In the genomic region with DNA sequence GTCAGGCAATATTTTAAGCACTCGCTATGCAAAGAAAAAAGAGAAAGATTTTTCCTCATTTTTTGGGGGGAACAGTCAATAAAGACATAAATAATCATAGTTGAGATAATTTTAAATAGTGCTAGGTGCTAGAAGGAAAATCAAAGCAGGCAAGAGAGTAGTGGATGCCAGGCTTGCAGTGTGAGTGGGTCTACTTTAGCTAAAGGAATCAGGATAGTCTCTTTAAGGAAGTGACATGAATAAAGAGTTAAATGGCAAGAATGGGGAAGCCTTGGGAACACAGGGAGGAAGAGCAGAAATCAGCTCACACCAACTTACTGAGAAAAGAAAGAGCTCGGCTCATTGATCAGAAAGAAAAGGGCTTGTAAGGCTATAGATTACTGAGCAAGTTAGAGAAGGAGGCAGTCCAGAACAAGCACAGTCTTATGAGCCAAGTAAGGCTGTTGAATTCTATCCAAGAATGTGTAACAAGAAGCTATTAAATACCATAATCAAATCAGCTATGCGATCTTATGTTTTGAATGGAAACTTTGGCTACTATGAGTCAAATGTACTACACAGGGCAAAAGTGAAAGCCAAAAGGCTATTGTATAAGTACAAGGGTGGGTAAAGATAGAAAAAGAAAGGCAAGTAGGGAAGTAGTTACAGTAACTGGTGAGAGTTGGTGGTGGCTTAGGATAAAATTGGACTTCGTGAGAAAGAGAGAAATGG, we compare ENCODE assay signal across 14 cellular contexts.
DNase-seq lines count a peak whose midpoint lies in the region; ATAC-seq and TF ChIP-seq lines count a peak whose summit lies in the region.
"Had no signal": no experiment of that assay in that cellular context is flagged by ENCODE, and none has a peak within 500 bp of the region (broad histone marks: within the 10 kb centered on the region; RNA-seq: fewer than 3 reads in every experiment).

No MANE protein-coding gene starts in this region.

- no peak overlapping the region for H3K27ac Mint-ChIP-seq in progenitor cell of endocrine pancreas
- H3K27ac Mint-ChIP-seq in activated CD4-positive, alpha-beta T cell treated with anti-CD3 and anti-CD28 coated beads, Interleukin-2, amount 10 ng/mL, durations not matched to agents 7 days and 5 days: no peak overlapping the region
- H3K27ac Mint-ChIP-seq: CD4-positive, CD25-positive, alpha-beta regulatory T cell; IgD-negative memory B cell had no signal

- H3K9ac ChIP-seq in IMR-90 (ENCODE audit: low read depth, low read length): no peak overlapping the region

- no peaks in the 10 kb centered on the region for H3K9me3 Mint-ChIP-seq in progenitor cell of endocrine pancreas (ENCODE audit: low read depth)
- H3K9me3 Mint-ChIP-seq in activated CD4-positive, alpha-beta T cell treated with anti-CD3 and anti-CD28 coated beads, Interleukin-2, amount 10 ng/mL, durations not matched to agents 7 days and 5 days: peaks cover 3% of the 10 kb centered on the region

- WGBS in IMR-90 (ENCODE audit: extremely low coverage in 2 of 2, insufficient read length in 1 of 2), 2 experiments: 86% methylated on average over 1 of the region's 4 CpGs; no CpG with 5 or more reads in 1 of the 2 experiments

- H2BK120ac ChIP-seq in IMR-90 (ENCODE audit: low read depth, low read length): peak overlapping the region; percentile 75; the same call in 1 of the 2 replicates

- H3K18ac ChIP-seq in IMR-90 (ENCODE audit: low read depth, low read length): peak overlapping the region; percentile 85

- no peak overlapping the region for H3K56ac ChIP-seq in IMR-90 (ENCODE audit: extremely low read depth, insufficient read depth, low read length)

- no peak overlapping the region for H3K4me3 Mint-ChIP-seq in progenitor cell of endocrine pancreas (ENCODE audit: low read depth)
- H3K4me3 Mint-ChIP-seq in activated CD4-positive, alpha-beta T cell treated with anti-CD3 and anti-CD28 coated beads, Interleukin-2, amount 10 ng/mL, durations not matched to agents 7 days and 5 days: no peak overlapping the region
- H3K4me3 Mint-ChIP-seq: CD4-positive, CD25-positive, alpha-beta regulatory T cell; IgD-negative memory B cell had no signal

- H3K23ac ChIP-seq in IMR-90 (ENCODE audit: low read depth, low read length): peak overlapping the region; percentile 24; the same call in 1 of the 2 replicates

- H3K36me3 Mint-ChIP-seq in progenitor cell of endocrine pancreas (ENCODE audit: insufficient read depth): no peaks in the 10 kb centered on the region
- H3K36me3 Mint-ChIP-seq in activated CD4-positive, alpha-beta T cell treated with anti-CD3 and anti-CD28 coated beads, Interleukin-2, amount 10 ng/mL, durations not matched to agents 7 days and 5 days (ENCODE audit: low read depth): no peaks in the 10 kb centered on the region
- H3K36me3 Mint-ChIP-seq: CD4-positive, CD25-positive, alpha-beta regulatory T cell; IgD-negative memory B cell had no signal

- H3K4me3 ChIP-seq in IMR-90 (ENCODE audit: insufficient read depth, low read depth, low read length) (no peak overlapping the region), fibroblast of villous mesenchyme (ENCODE audit: low read depth, low read length) (no peak overlapping the region)

- TF ChIP-seq RAD21 in IMR-90 (IDR thresholded peaks at IDR 0.05; ENCODE audit: low read length): no peak

- no peaks in the 10 kb centered on the region for H3K79me1 ChIP-seq in IMR-90 (ENCODE audit: low read depth in 1 of 2, low read length in 2 of 2)

- 0 out of 2 replicates have a peak overlapping the region, but pooled peaks have one; percentile 20 for H4K91ac ChIP-seq in IMR-90 (ENCODE audit: insufficient read depth, low read depth, low read length)

- peak overlapping the region; percentile 83; the same call in 1 of the 2 replicates for H2BK20ac ChIP-seq in IMR-90 (ENCODE audit: low read depth, low read length)

- no peak overlapping the region for H2AK5ac ChIP-seq in IMR-90 (ENCODE audit: low read depth, low read length)

- peak overlapping the region; percentile 18 for H3K4ac ChIP-seq in IMR-90 (ENCODE audit: low read depth, low read length)

- no peaks in the 10 kb centered on the region for H3K9me3 ChIP-seq in IMR-90 (ENCODE audit: control insufficient read depth, insufficient read depth, low read length)

- H3K27me3 ChIP-seq in IMR-90 (ENCODE audit: control insufficient read depth, insufficient read depth, low read length): no peaks in the 10 kb centered on the region

- dilution Hi-C loops in IMR-90 (cut with HindIII; ENCODE audit: low sequenced_read_pairs, unreplicated experiment): no loop called here

- in situ Hi-C loops in IMR-90 (cut with MboI; ENCODE audit: low sequenced_read_pairs): no loop called here
- in situ Hi-C loops in GM13976 (cut with MboI; ENCODE audit: low sequenced_read_pairs, unreplicated experiment): no loop called here

- H2BK5ac ChIP-seq in IMR-90 (ENCODE audit: low read depth, low read length, poor library complexity, severe bottlenecking): peak overlapping the region; percentile 52

- peak overlapping the region; percentile 34 for H4K5ac ChIP-seq in IMR-90 (ENCODE audit: low read depth, low read length)

- intact Hi-C loops in IMR-90 (cut with micrococcal nuclease): loop anchor here (10.0 kb wide), 2 partner anchors 46 to 224 kb away; no protein-coding TSS in a partner anchor

- peak overlapping the region; percentile 72 for H3K14ac ChIP-seq in IMR-90 (replicated peaks; ENCODE audit: low read depth, low read length)

- H3K4me1 ChIP-seq in IMR-90 (ENCODE audit: control insufficient read depth, insufficient read depth, low read length): peaks cover 3% of the 10 kb centered on the region; the same call in 1 of the 2 replicates

- H4K8ac ChIP-seq in IMR-90 (ENCODE audit: low read depth in 2 of 2, low read length in 2 of 2): peak overlapping the region in 1 of 2 experiments; percentile 75; a peak in 1 of 4 replicates

- H3K4me2 ChIP-seq in IMR-90 (ENCODE audit: low read depth, low read length): peak overlapping the region; percentile 77; the same call in 1 of the 2 replicates

- H4K20me1 ChIP-seq in IMR-90 (ENCODE audit: insufficient read depth, low read length): no peaks in the 10 kb centered on the region

- DNase-seq in IMR-90 (peak; percentile 84), astrocyte of the hippocampus (ENCODE audit: low read depth, low spot score) (peak; percentile 65), fibroblast of villous mesenchyme (ENCODE audit: low read depth) (peak; percentile 27), GM13976 (ENCODE audit: low spot score) (no peak), progenitor cell of endocrine pancreas (ENCODE audit: low spot score, unreplicated experiment) (no peak)
- no peak for DNase-seq in stimulated activated CD4-positive, alpha-beta T cell treated with anti-CD3 and anti-CD28 coated beads, Interleukin-15, amount 100 ng/mL, for 24 hours
- no peak for DNase-seq in activated CD4-positive, alpha-beta T cell treated with anti-CD3 and anti-CD28 coated beads, Interleukin-2, amount 10 ng/mL, durations not matched to agents 7 days and 5 days
- DNase-seq: activated CD4-positive, CD25-positive, alpha-beta regulatory T cell; anterior cingulate cortex; CD4-positive, CD25-positive, alpha-beta regulatory T cell; substantia nigra; T-helper 2 cell had no signal

- POLR2A ChIA-PET in IMR-90 (lab: Charles Lee; ENCODE audit: unreplicated experiment): no interaction called here
- POLR2A ChIA-PET in activated CD4-positive, alpha-beta T cell treated with anti-CD3 and anti-CD28 coated beads, Interleukin-2, amount 10 ng/mL, durations not matched to agents 7 days and 5 days (lab: Charles Lee): no interaction called here

- CTCF ChIA-PET in IMR-90 (lab: Yijun Ruan, JAX): interaction anchor here (0.6 kb wide), 1 partner anchor 101 kb away, joined by 4 read pairs; no protein-coding TSS in a partner anchor
- CTCF ChIA-PET in activated CD4-positive, alpha-beta T cell treated with anti-CD3 and anti-CD28 coated beads, Interleukin-2, amount 10 ng/mL, durations not matched to agents 7 days and 5 days (lab: Charles Lee): no interaction called here

- peak; percentile 89 for ATAC-seq in IMR-90 (ENCODE audit: low read depth)
- ATAC-seq: HCT116 had no signal

- BruUV-seq in IMR-90 (replicated peaks; lab: Mats Ljungman, UMichigan): no TSS peak

- no peaks in the 10 kb centered on the region for H3K9me1 ChIP-seq in IMR-90 (ENCODE audit: insufficient read depth, low read length)

- H3K4me1 Mint-ChIP-seq in progenitor cell of endocrine pancreas (ENCODE audit: low read depth): no peaks in the 10 kb centered on the region
- no peaks in the 10 kb centered on the region for H3K4me1 Mint-ChIP-seq in activated CD4-positive, alpha-beta T cell treated with anti-CD3 and anti-CD28 coated beads, Interleukin-2, amount 10 ng/mL, durations not matched to agents 7 days and 5 days
- H3K4me1 Mint-ChIP-seq: CD4-positive, CD25-positive, alpha-beta regulatory T cell; IgD-negative memory B cell had no signal

- TF ChIP-seq CTCF in IMR-90 (conservative IDR thresholded peaks at IDR 0.05; ENCODE audit: low read depth, low read length) (no peak), fibroblast of villous mesenchyme (IDR thresholded peaks at IDR 0.05; ENCODE audit: insufficient read depth, low read depth, low read length) (no peak), GM13976 (IDR thresholded peaks at IDR 0.05; ENCODE audit: borderline replicate concordance, control extremely low read depth, extremely low read depth, insufficient read depth, missing control alignments) (no peak), progenitor cell of endocrine pancreas (IDR thresholded peaks at IDR 0.05; ENCODE audit: unreplicated experiment) (no peak)

- TF ChIP-seq POLR2A in IMR-90 (IDR thresholded peaks at IDR 0.05; ENCODE audit: low read depth, low read length): no peak

- no peaks in the 10 kb centered on the region for H3K27me3 Mint-ChIP-seq in progenitor cell of endocrine pancreas
- no peaks in the 10 kb centered on the region for H3K27me3 Mint-ChIP-seq in activated CD4-positive, alpha-beta T cell treated with anti-CD3 and anti-CD28 coated beads, Interleukin-2, amount 10 ng/mL, durations not matched to agents 7 days and 5 days
- H3K27me3 Mint-ChIP-seq: CD4-positive, CD25-positive, alpha-beta regulatory T cell; IgD-negative memory B cell had no signal

- H2BK15ac ChIP-seq in IMR-90 (ENCODE audit: low read depth, low read length): peak overlapping the region; percentile 53; the same call in 1 of the 3 replicates

- H3K27ac ChIP-seq in IMR-90 (ENCODE audit: insufficient read depth, low read length): peak overlapping the region; percentile 29; the same call in 1 of the 2 replicates

- no peaks in the 10 kb centered on the region for H3K36me3 ChIP-seq in IMR-90 (ENCODE audit: control insufficient read depth, insufficient read depth, low read length)

- peak overlapping the region; percentile 38 for H2AFZ ChIP-seq in IMR-90 (replicated peaks; ENCODE audit: low read length, poor library complexity)

- no peak overlapping the region for H2AK9ac ChIP-seq in IMR-90 (replicated peaks; ENCODE audit: low read depth, low read length, poor library complexity)

TF ChIP-seq in IMR-90, 13 proteins besides CTCF, POLR2A, EP300 and RAD21:
- TF ChIP-seq MXI1 (IDR thresholded peaks at IDR 0.05; ENCODE audit: borderline replicate concordance, low read depth, low read length) (no peak), BHLHE40 (IDR thresholded peaks at IDR 0.05; ENCODE audit: low read depth, low read length) (no peak)

Comparison
In these comparisons a context has a peak if more than half of its experiments do, and no peak if none do; other contexts are left out.
1. DNase-seq: peak in IMR-90 (single experiment), astrocyte of the hippocampus (single experiment) and fibroblast of villous mesenchyme (single experiment); none in GM13976 (single experiment), progenitor cell of endocrine pancreas (single experiment), stimulated activated CD4-positive, alpha-beta T cell treated with anti-CD3 and anti-CD28 coated beads, Interleukin-15, amount 100 ng/mL, for 24 hours (single experiment) and activated CD4-positive, alpha-beta T cell treated with anti-CD3 and anti-CD28 coated beads, Interleukin-2, amount 10 ng/mL, durations not matched to agents 7 days and 5 days (single experiment).